Comparison of ENCODE assay signal across 1 cellular context in the genomic region with DNA sequence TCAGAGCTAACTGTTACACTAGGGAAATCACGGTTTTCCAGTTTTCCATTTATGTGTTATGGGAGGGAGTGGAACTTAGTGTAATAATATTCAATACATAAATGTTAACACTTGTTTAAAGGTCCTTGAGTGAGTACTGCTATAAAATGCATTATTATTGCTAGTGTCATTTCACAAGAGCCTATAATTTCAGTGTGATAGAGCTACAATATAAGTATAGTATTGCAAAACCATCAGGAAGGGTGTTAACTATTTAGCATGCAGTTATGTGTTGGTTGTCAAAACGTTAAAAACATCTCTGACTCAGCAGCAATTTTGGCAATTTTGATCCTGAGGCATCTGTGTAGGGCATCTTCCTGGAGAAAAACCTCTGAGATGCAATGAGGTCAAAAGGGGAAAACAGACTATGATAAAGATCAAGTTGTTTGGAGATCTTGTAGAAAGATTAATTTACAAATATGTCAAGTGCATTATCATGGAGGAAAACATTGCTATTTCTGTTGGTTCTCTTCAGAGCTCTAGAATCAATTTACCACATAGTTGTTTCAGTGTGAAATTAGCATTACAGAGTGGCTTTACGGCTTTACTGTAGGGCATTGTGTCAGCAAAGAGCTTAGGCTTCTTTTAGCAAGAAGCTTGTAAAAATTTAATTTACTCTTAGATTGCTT.
TF ChIP-seq lines count a peak whose summit lies in the region.

No MANE protein-coding gene starts in this region.

TF ChIP-seq in GM23338, 12 proteins besides CTCF, POLR2A, EP300 and RAD21 (continued from another document):
- TF ChIP-seq, protein P1, sequence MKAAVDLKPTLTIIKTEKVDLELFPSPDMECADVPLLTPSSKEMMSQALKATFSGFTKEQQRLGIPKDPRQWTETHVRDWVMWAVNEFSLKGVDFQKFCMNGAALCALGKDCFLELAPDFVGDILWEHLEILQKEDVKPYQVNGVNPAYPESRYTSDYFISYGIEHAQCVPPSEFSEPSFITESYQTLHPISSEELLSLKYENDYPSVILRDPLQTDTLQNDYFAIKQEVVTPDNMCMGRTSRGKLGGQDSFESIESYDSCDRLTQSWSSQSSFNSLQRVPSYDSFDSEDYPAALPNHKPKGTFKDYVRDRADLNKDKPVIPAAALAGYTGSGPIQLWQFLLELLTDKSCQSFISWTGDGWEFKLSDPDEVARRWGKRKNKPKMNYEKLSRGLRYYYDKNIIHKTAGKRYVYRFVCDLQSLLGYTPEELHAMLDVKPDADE (IDR thresholded peaks at IDR 0.05), result no peak
- TF ChIP-seq ZNF462 (CRISPR knock-in tag; IDR thresholded peaks at IDR 0.05) (no peak), EZH2phosphoT487 (IDR thresholded peaks at IDR 0.05; ENCODE audit: unreplicated experiment) (no peak), ZNF114 (CRISPR knock-in tag; IDR thresholded peaks at IDR 0.05) (no peak), POLR2AphosphoS5 (IDR thresholded peaks at IDR 0.05; ENCODE audit: low read depth) (no peak), STAT1 (IDR thresholded peaks at IDR 0.05; ENCODE audit: unreplicated experiment) (no peak), JUNB (IDR thresholded peaks at IDR 0.05; ENCODE audit: unreplicated experiment) (no peak)
